ENCODE assay signal across 8 cellular contexts in the genomic region with DNA sequence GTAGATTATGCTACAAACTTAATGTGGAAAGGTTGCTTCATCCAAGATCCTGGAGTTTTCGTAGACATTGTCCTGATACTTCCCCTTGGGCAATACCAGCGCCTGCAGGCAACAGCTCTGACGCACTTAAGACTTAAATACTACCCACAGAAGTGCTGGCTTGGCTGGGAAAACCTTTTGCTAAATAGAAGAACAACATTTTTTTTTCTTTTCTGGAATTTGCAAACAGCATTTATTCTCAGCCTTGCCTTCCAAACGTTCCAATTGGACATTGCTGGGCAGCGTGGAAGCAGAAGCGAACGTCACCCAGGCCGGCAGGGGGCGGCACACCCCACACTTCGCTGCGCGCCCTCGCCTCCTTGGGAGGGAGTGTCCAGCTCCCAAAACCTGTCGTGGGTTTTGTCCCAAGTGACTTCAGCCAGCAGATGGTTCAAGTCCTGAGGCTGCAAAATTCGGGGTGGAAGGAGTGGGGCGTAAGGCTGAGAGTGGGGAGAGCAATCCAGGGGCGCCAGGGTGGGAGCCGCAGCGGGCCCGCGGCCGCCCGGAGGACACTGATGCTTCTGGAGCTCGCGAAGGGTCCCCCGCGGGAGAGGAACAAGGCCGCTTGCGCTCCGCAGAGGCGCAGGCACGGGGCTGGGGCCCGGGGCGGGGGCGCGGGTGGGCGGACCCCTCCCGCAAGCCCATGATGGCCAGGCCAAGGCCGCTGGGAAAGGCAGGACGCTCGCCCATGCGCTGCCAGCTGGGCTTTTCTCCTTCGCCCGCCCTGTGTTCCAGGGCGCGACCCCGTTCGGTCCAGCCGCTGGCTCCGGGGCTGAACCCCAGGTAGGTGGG.
DNase-seq lines count a peak whose midpoint lies in the region; ATAC-seq and TF ChIP-seq lines count a peak whose summit lies in the region.

No MANE protein-coding gene starts in this region.

- no peaks in the 10 kb centered on the region for H3K9me3 ChIP-seq in CD4-positive, alpha-beta T cell (ENCODE audit: control insufficient read depth, low read length)
- H3K9me3 ChIP-seq in RWPE2 (ENCODE audit: severe bottlenecking), result no peaks in the 10 kb centered on the region

- peak; percentile 17 to 65 (median 42) for DNase-seq in CD4-positive, alpha-beta T cell
- no peak for DNase-seq in RWPE2 (ENCODE audit: low spot score)
- DNase-seq in activated naive CD4-positive, alpha-beta T cell treated with anti-CD3 and anti-CD28 coated beads for 36 hours, result peak; percentile 60
- peak; percentile 65 for DNase-seq in germinal center (ENCODE audit: low spot score)
- DNase-seq in nucleus accumbens (lab: John Stamatoyannopoulos, UW), result peak in 52 of 56 donors; percentile 8 to 83 (median 54)
- peak; percentile 83 for DNase-seq in superior temporal gyrus (ENCODE audit: extremely low spot score)

- H3K4me1 Mint-ChIP-seq in CD4-positive, alpha-beta T cell (ENCODE audit: low read depth), result no peaks in the 10 kb centered on the region
- H3K4me1 Mint-ChIP-seq in activated naive CD4-positive, alpha-beta T cell treated with anti-CD3 and anti-CD28 coated beads for 36 hours (ENCODE audit: low read depth), result peaks cover 3% of the 10 kb centered on the region

- H3K27ac ChIP-seq in CD4-positive, alpha-beta T cell (ENCODE audit: low read depth, low read length), result no peak overlapping the region
- H3K27ac ChIP-seq in RWPE2 (ENCODE audit: poor library complexity, severe bottlenecking), result no peak overlapping the region

- peak overlapping the region; percentile 34 for H3K4me3 ChIP-seq in RWPE2 (ENCODE audit: severe bottlenecking)

- H3K36me3 Mint-ChIP-seq in CD4-positive, alpha-beta T cell (ENCODE audit: low read depth), result no peaks in the 10 kb centered on the region
- H3K36me3 Mint-ChIP-seq in activated naive CD4-positive, alpha-beta T cell treated with anti-CD3 and anti-CD28 coated beads for 36 hours (ENCODE audit: low read depth), result no peaks in the 10 kb centered on the region

- no peaks in the 10 kb centered on the region for H3K4me1 ChIP-seq in RWPE2 (ENCODE audit: insufficient read depth, poor library complexity, severe bottlenecking)

- H3K27me3 ChIP-seq in CD4-positive, alpha-beta T cell (ENCODE audit: control insufficient read depth, insufficient read depth, low read length), result peaks cover 21% of the 10 kb centered on the region
- H3K27me3 ChIP-seq in RWPE2 (ENCODE audit: insufficient read depth, poor library complexity, severe bottlenecking), result no peaks in the 10 kb centered on the region

- no peaks in the 10 kb centered on the region for H3K36me3 ChIP-seq in RWPE2 (ENCODE audit: low read depth)

- no peak overlapping the region for H3K4me3 Mint-ChIP-seq in CD4-positive, alpha-beta T cell
- no peak overlapping the region for H3K4me3 Mint-ChIP-seq in activated naive CD4-positive, alpha-beta T cell treated with anti-CD3 and anti-CD28 coated beads for 36 hours

- ATAC-seq in CD4-positive, alpha-beta T cell (ENCODE audit: poor library complexity), result peak; percentile 39
- ATAC-seq in GM19452 (IDR thresholded peaks at IDR 0.05; ENCODE audit: unreplicated experiment), result peak; percentile 88
- ATAC-seq in HG03565 (IDR thresholded peaks at IDR 0.05; ENCODE audit: unreplicated experiment), result peak; percentile 68
- ATAC-seq in RWPE2 (ENCODE audit: low read depth), result peak; percentile 90

- H3K27ac Mint-ChIP-seq in CD4-positive, alpha-beta T cell, result no peak overlapping the region
- no peak overlapping the region for H3K27ac Mint-ChIP-seq in activated naive CD4-positive, alpha-beta T cell treated with anti-CD3 and anti-CD28 coated beads for 36 hours

- intact Hi-C loops in CD4-positive, alpha-beta T cell (cut with DNase I, micrococcal nuclease), result loop anchor here (1.0 to 10.0 kb wide), 3 partner anchors 184 to 444 kb away; no protein-coding TSS in a partner anchor
- intact Hi-C loops in activated naive CD4-positive, alpha-beta T cell treated with anti-CD3 and anti-CD28 coated beads for 36 hours (cut with micrococcal nuclease), result loop anchor here (1.0 to 10.0 kb wide), 4 partner anchors 62 to 441 kb away; no protein-coding TSS in a partner anchor

- CTCF ChIA-PET in CD4-positive, alpha-beta T cell (lab: Charles Lee), result interaction anchor here (0.6 to 4.6 kb wide), 8 partner anchors 8 to 442 kb away, joined by 3 to 65 read pairs (median 3); a partner anchor contains a TSS
- CTCF ChIA-PET in activated naive CD4-positive, alpha-beta T cell treated with anti-CD3 and anti-CD28 coated beads for 36 hours (lab: Charles Lee), result interaction anchor here (0.6 to 9.2 kb wide), 11 partner anchors 8 to 488 kb away, joined by 3 to 241 read pairs (median 4); no protein-coding TSS in a partner anchor

- peak; percentile 77 for TF ChIP-seq CTCF in CD4-positive, alpha-beta T cell (IDR thresholded peaks at IDR 0.05)
- peak; percentile 93 for TF ChIP-seq CTCF in RWPE2 (IDR thresholded peaks at IDR 0.05; ENCODE audit: poor library complexity, severe bottlenecking)

- POLR2A ChIA-PET in CD4-positive, alpha-beta T cell (lab: Charles Lee), result interaction anchor here (0.8 to 1.7 kb wide), 5 partner anchors 61 to 443 kb away, joined by 3 to 5 read pairs (median 3); a partner anchor contains a TSS

- H3K9me3 Mint-ChIP-seq in CD4-positive, alpha-beta T cell, result no peaks in the 10 kb centered on the region
- no peaks in the 10 kb centered on the region for H3K9me3 Mint-ChIP-seq in activated naive CD4-positive, alpha-beta T cell treated with anti-CD3 and anti-CD28 coated beads for 36 hours

- H3K27me3 Mint-ChIP-seq in CD4-positive, alpha-beta T cell, result peaks cover 49% of the 10 kb centered on the region
- H3K27me3 Mint-ChIP-seq in activated naive CD4-positive, alpha-beta T cell treated with anti-CD3 and anti-CD28 coated beads for 36 hours (ENCODE audit: low read depth), result peaks cover 33% of the 10 kb centered on the region

Comparison
In these comparisons a context has a peak if more than half of its experiments do, and no peak if none do; other contexts are left out.
1. ATAC-seq: peak in every context shown above with its lines; median percentile 90 in RWPE2; 88 in GM19452; 68 in HG03565; 39 in CD4-positive, alpha-beta T cell.